Comparison of ENCODE assay signal across 11 cellular contexts in the genomic region with DNA sequence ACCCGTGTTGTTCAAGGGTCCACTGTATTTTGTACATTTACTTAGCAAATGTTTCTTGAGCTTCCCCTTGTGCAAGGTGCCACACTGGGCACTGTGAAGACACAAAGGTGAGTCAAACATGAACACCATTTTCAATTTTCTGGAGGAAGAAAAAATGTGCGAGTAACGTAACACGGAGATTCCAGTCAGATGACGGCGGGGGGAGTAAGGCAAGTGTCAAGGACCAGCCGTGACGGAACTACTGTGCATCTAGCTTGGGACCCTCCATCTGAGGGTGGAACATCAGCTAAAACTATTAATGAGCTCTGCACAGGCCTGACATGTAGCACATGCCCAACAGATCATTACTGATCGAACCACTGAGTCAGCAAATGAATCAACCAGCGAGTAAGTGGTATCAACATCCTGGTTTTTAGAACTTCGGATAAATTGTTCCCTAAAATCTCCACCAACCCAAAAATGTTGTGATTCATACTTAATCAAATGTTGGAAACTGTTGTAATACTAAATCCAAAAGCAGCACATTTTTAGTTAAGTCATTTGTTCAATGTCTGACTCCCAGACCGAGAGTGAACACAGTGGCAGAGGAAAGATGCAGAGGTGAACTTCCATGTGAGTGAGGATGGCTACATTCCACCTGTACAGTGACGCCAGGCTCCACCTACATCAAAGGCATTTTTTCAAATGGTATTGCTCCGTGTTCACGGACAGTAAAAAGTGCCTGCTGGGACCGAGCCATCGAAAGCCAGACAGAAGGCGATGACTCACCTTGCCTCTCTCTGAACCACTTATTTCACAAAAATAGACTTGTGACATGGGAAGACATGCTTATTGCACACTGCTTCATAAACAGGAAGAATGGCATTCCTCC.
DNase-seq lines count a peak whose midpoint lies in the region; TF ChIP-seq lines count a peak whose summit lies in the region.
"Had no signal": no experiment of that assay in that cellular context is flagged by ENCODE, and none has a peak within 500 bp of the region (broad histone marks: within the 10 kb centered on the region; RNA-seq: fewer than 3 reads in every experiment).

No MANE protein-coding gene starts in this region.

- H3K36me3 Mint-ChIP-seq in activated CD4-positive, alpha-beta T cell treated with anti-CD3 and anti-CD28 coated beads, Interleukin-2, amount 10 ng/mL, durations not matched to agents 7 days and 5 days (ENCODE audit: low read depth) = peaks cover 58% of the 10 kb centered on the region

- no peaks in the 10 kb centered on the region for H3K36me3 ChIP-seq in MG63
- H3K36me3 ChIP-seq in thyroid gland = no peaks in the 10 kb centered on the region

- TF ChIP-seq CTCF in choroid plexus epithelial cell (conservative IDR thresholded peaks at IDR 0.05; ENCODE audit: low read depth, low read length) = no peak
- TF ChIP-seq CTCF in thyroid gland (IDR thresholded peaks at IDR 0.05) = no peak

- no peaks in the 10 kb centered on the region for H3K9me3 ChIP-seq in MG63
- H3K9me3 ChIP-seq in thyroid gland = no peaks in the 10 kb centered on the region

- H3K27me3 ChIP-seq in MG63 = no peaks in the 10 kb centered on the region
- H3K27me3 ChIP-seq in thyroid gland = no peaks in the 10 kb centered on the region

- DNase-seq in AG08395 (ENCODE audit: low spot score) = peak; percentile 76
- peak; percentile 60 for DNase-seq in MG63
- DNase-seq in choroid plexus epithelial cell (ENCODE audit: low read depth) = peak; percentile 27
- peak; percentile 57 for DNase-seq in myocyte (ENCODE audit: low read depth)
- DNase-seq in iPS-NIHi7 (ENCODE audit: extremely low spot score) = no peak
- DNase-seq in activated CD4-positive, alpha-beta T cell treated with anti-CD3 and anti-CD28 coated beads, Interleukin-2, amount 10 ng/mL, durations not matched to agents 7 days and 5 days = no peak
- no peak for DNase-seq in thyroid gland
- DNase-seq in NCI-H1436 (lab: John Stamatoyannopoulos, UW) = no peak
- DNase-seq: NCI-H1417 had no signal

- CTCF ChIA-PET in activated CD4-positive, alpha-beta T cell treated with anti-CD3 and anti-CD28 coated beads, Interleukin-2, amount 10 ng/mL, durations not matched to agents 7 days and 5 days (lab: Charles Lee) = interaction anchor here (0.6 to 1.0 kb wide), 2 partner anchors 39 to 251 kb away, joined by 3 read pairs; no protein-coding TSS in a partner anchor

- H3K4me3 ChIP-seq in MG63 = no peak overlapping the region
- H3K4me3 ChIP-seq in choroid plexus epithelial cell (ENCODE audit: low read depth, low read length) = no peak overlapping the region
- no peak overlapping the region for H3K4me3 ChIP-seq in thyroid gland (replicated peaks in 1 of 3)

- POLR2A ChIA-PET in activated CD4-positive, alpha-beta T cell treated with anti-CD3 and anti-CD28 coated beads, Interleukin-2, amount 10 ng/mL, durations not matched to agents 7 days and 5 days (lab: Charles Lee) = no interaction called here

- TF ChIP-seq POLR2A in thyroid gland (IDR thresholded peaks at IDR 0.05) = no peak

- 81 to 87% methylated on average over 18 of the region's 18 CpGs for WGBS in thyroid gland, 2 donors

- intact Hi-C loops in thyroid gland (cut with DNase I) = no loop called here

- no peak overlapping the region for H3K27ac Mint-ChIP-seq in activated CD4-positive, alpha-beta T cell treated with anti-CD3 and anti-CD28 coated beads, Interleukin-2, amount 10 ng/mL, durations not matched to agents 7 days and 5 days
- H3K27ac Mint-ChIP-seq: dendritic cell treated with granulocyte-macrophage colony-stimulating factor and Interleukin-4, amounts not matched to agents 40 ng/mL and 50 ng/mL, for 4 days; progenitor cell of endocrine pancreas had no signal

- H3K4me1 Mint-ChIP-seq in activated CD4-positive, alpha-beta T cell treated with anti-CD3 and anti-CD28 coated beads, Interleukin-2, amount 10 ng/mL, durations not matched to agents 7 days and 5 days = no peaks in the 10 kb centered on the region

- H3K27ac ChIP-seq in thyroid gland = no peak overlapping the region

- peaks cover 0 to 3% of the 10 kb centered on the region in 2 donors for H3K4me1 ChIP-seq in thyroid gland

- no peaks in the 10 kb centered on the region for H3K27me3 Mint-ChIP-seq in activated CD4-positive, alpha-beta T cell treated with anti-CD3 and anti-CD28 coated beads, Interleukin-2, amount 10 ng/mL, durations not matched to agents 7 days and 5 days
- H3K27me3 Mint-ChIP-seq: dendritic cell treated with granulocyte-macrophage colony-stimulating factor and Interleukin-4, amounts not matched to agents 40 ng/mL and 50 ng/mL, for 4 days had no signal

- no peaks in the 10 kb centered on the region for H3K9me3 Mint-ChIP-seq in activated CD4-positive, alpha-beta T cell treated with anti-CD3 and anti-CD28 coated beads, Interleukin-2, amount 10 ng/mL, durations not matched to agents 7 days and 5 days
- H3K9me3 Mint-ChIP-seq: dendritic cell treated with granulocyte-macrophage colony-stimulating factor and Interleukin-4, amounts not matched to agents 40 ng/mL and 50 ng/mL, for 4 days had no signal

- no peak overlapping the region for H3K4me3 Mint-ChIP-seq in activated CD4-positive, alpha-beta T cell treated with anti-CD3 and anti-CD28 coated beads, Interleukin-2, amount 10 ng/mL, durations not matched to agents 7 days and 5 days
- H3K4me3 Mint-ChIP-seq: dendritic cell treated with granulocyte-macrophage colony-stimulating factor and Interleukin-4, amounts not matched to agents 40 ng/mL and 50 ng/mL, for 4 days had no signal

Comparison
In these comparisons a context has a peak if more than half of its experiments do, and no peak if none do; other contexts are left out.
1. DNase-seq: peak in AG08395 (single experiment), MG63 (single experiment), choroid plexus epithelial cell (single experiment) and myocyte (single experiment); none in iPS-NIHi7 (single experiment), activated CD4-positive, alpha-beta T cell treated with anti-CD3 and anti-CD28 coated beads, Interleukin-2, amount 10 ng/mL, durations not matched to agents 7 days and 5 days (single experiment), thyroid gland (0 of 2) and NCI-H1436 (single experiment).